ENCODE assay signal across 16 cellular contexts in the genomic region with DNA sequence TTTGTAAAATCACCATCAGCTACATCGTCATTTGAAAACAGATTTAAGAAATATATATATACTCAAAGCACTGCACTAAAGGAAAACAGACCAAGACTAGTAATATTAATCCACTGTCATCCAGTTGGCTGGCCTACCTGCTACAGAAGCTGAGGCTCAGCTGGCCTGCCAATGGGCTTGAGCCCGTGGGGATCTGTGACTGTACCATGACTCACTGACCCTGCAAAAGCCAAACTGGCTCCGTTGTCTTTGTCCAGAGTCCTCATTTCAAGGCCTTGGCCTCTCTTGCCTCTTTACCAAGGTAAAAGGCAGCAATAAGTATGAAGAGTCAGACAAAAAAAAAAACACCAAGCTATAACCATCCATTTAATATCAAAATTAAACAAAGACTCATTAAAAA.
A peak's percentile ranks its signal among the peaks of the same experiment; 100 is the strongest.
DNase-seq lines count a peak whose midpoint lies in the region; ATAC-seq and TF ChIP-seq lines count a peak whose summit lies in the region.
"Had no signal": no experiment of that assay in that cellular context is flagged by ENCODE, and none has a peak within 500 bp of the region (broad histone marks: within the 10 kb centered on the region; RNA-seq: fewer than 3 reads in every experiment).

No MANE protein-coding gene starts in this region.

- no peaks in the 10 kb centered on the region for H3K4me1 Mint-ChIP-seq in CD14-positive monocyte
- H3K4me1 Mint-ChIP-seq: CD4-positive, alpha-beta memory T cell had no signal

- peak; percentile 10 for DNase-seq in HFF-Myc (ENCODE audit: extremely low read depth, low read depth)
- peak; percentile 48 for DNase-seq in fibroblast of pulmonary artery (ENCODE audit: low read depth)
- DNase-seq in renal cortical epithelial cell (ENCODE audit: low read depth), result peak; percentile 62
- DNase-seq in HuH-7.5 (ENCODE audit: low spot score), result no peak
- DNase-seq in CD14-positive monocyte (ENCODE audit: low spot score), result no peak
- DNase-seq: activated CD4-positive, alpha-beta memory T cell treated with anti-CD3 and anti-CD28 coated beads for 36 hours; CD4-positive, alpha-beta memory T cell; foreskin melanocyte; T-helper 2 cell; testis had no signal

- no peaks in the 10 kb centered on the region for H3K36me3 Mint-ChIP-seq in CD14-positive monocyte
- H3K36me3 Mint-ChIP-seq: activated CD4-positive, alpha-beta memory T cell treated with anti-CD3 and anti-CD28 coated beads for 36 hours; CD4-positive, alpha-beta memory T cell had no signal

- peaks cover 0 to 3% (median 0%) of the 10 kb centered on the region in 7 donors for H3K9me3 Mint-ChIP-seq in CD14-positive monocyte
- H3K9me3 Mint-ChIP-seq: activated CD4-positive, alpha-beta memory T cell treated with anti-CD3 and anti-CD28 coated beads for 36 hours; CD4-positive, alpha-beta memory T cell; nephron had no signal

- peak; percentile 65; the same call in 2 of the 3 replicates for ATAC-seq in SK-N-SH treated with all-trans-retinoic acid at 6 μM for 48 hours
- no peak for ATAC-seq in GM18873 (IDR thresholded peaks at IDR 0.05; ENCODE audit: low FRiP score, unreplicated experiment)
- ATAC-seq in GM18519 (IDR thresholded peaks at IDR 0.05; ENCODE audit: low FRiP score, unreplicated experiment), result no peak
- ATAC-seq: left lobe of liver had no signal

- TF ChIP-seq CTCF in HFF-Myc (IDR thresholded peaks at IDR 0.05; ENCODE audit: low read depth, low read length, missing control alignments) (no peak), fibroblast of pulmonary artery (IDR thresholded peaks at IDR 0.05; ENCODE audit: low read length, missing control alignments) (no peak), CD14-positive monocyte (IDR thresholded peaks at IDR 0.05) (no peak)

- intact Hi-C loops in CD14-positive monocyte (cut with micrococcal nuclease), result no loop called here

- no peak overlapping the region for H3K27ac Mint-ChIP-seq in CD14-positive monocyte
- H3K27ac Mint-ChIP-seq: activated CD4-positive, alpha-beta memory T cell treated with anti-CD3 and anti-CD28 coated beads for 36 hours; CD4-positive, alpha-beta memory T cell; nephron had no signal

- H3K4me3 ChIP-seq in HFF-Myc (replicated peaks; ENCODE audit: low read depth, low read length), result no peak overlapping the region
- no peak overlapping the region for H3K4me3 ChIP-seq in fibroblast of pulmonary artery (replicated peaks; ENCODE audit: low read depth, low read length)
- H3K4me3 ChIP-seq: smooth muscle cell, testis had no signal

- no peak overlapping the region for H3K4me3 Mint-ChIP-seq in CD14-positive monocyte
- H3K4me3 Mint-ChIP-seq: activated CD4-positive, alpha-beta memory T cell treated with anti-CD3 and anti-CD28 coated beads for 36 hours; CD4-positive, alpha-beta memory T cell; nephron had no signal

- H3K27me3 Mint-ChIP-seq in CD14-positive monocyte (ENCODE audit: low read depth in 3 of 3), result peaks cover 0 to 7% (median 2%) of the 10 kb centered on the region in 3 donors

TF ChIP-seq in SK-N-SH treated with all-trans-retinoic acid at 6 μM for 48 hours, 23 proteins besides CTCF, POLR2A, EP300 and RAD21:
- TF ChIP-seq ZFP3 (CRISPR knock-in tag; IDR thresholded peaks at IDR 0.05) (no peak), ZNF70 (CRISPR knock-in tag; IDR thresholded peaks at IDR 0.05) (no peak), TOX (CRISPR knock-in tag; IDR thresholded peaks at IDR 0.05; ENCODE audit: borderline replicate concordance) (no peak), ZNF8 (CRISPR knock-in tag; IDR thresholded peaks at IDR 0.05) (no peak), TSHZ2 (CRISPR knock-in tag; IDR thresholded peaks at IDR 0.05) (no peak), PATZ1 (CRISPR knock-in tag; IDR thresholded peaks at IDR 0.05; ENCODE audit: borderline replicate concordance) (no peak), ZNF565 (CRISPR knock-in tag; conservative IDR thresholded peaks at IDR 0.05; ENCODE audit: low read depth) (no peak), CREB5 (CRISPR knock-in tag; IDR thresholded peaks at IDR 0.05; ENCODE audit: low read depth) (no peak), ARNTL (CRISPR knock-in tag; IDR thresholded peaks at IDR 0.05; ENCODE audit: borderline replicate concordance, low read depth) (no peak), POU6F1 (CRISPR knock-in tag; IDR thresholded peaks at IDR 0.05; ENCODE audit: borderline replicate concordance, low read depth) (no peak), ZFP30 (CRISPR knock-in tag; IDR thresholded peaks at IDR 0.05) (no peak), GLIS3 (CRISPR knock-in tag; IDR thresholded peaks at IDR 0.05) (no peak)
- TF ChIP-seq, protein P1, sequence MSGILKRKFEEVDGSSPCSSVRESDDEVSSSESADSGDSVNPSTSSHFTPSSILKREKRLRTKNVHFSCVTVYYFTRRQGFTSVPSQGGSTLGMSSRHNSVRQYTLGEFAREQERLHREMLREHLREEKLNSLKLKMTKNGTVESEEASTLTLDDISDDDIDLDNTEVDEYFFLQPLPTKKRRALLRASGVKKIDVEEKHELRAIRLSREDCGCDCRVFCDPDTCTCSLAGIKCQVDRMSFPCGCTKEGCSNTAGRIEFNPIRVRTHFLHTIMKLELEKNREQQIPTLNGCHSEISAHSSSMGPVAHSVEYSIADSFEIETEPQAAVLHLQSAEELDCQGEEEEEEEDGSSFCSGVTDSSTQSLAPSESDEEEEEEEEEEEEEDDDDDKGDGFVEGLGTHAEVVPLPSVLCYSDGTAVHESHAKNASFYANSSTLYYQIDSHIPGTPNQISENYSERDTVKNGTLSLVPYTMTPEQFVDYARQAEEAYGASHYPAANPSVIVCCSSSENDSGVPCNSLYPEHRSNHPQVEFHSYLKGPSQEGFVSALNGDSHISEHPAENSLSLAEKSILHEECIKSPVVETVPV (CRISPR knock-in tag; IDR thresholded peaks at IDR 0.05), result no peak

Comparison
In these comparisons a context has a peak if more than half of its experiments do, and no peak if none do; other contexts are left out.
1. DNase-seq: peak in HFF-Myc (single experiment), fibroblast of pulmonary artery (single experiment) and renal cortical epithelial cell (single experiment); none in HuH-7.5 (single experiment) and CD14-positive monocyte (single experiment).